36 cellular contexts compared by ENCODE assay signal in genomic region chr7:116483271-116483942, GRCh38. TPM values are rescaled to one million over a fixed set of nuclear protein-coding genes. Genes with fewer than 3 reads are reported as not detected.
"Had no signal": no experiment of that assay in that cellular context is flagged by ENCODE, and none has a peak within 500 bp of the region (broad histone marks: within the 10 kb centered on the region; RNA-seq: fewer than 3 reads in every experiment).

No MANE protein-coding gene starts in this region.

- H3K4me3 Mint-ChIP-seq: activated CD4-positive, alpha-beta T cell treated with anti-CD3 and anti-CD28 coated beads, Interleukin-2, amount 10 ng/mL, durations not matched to agents 24 days and 14 days; activated CD8-positive, alpha-beta T cell treated with anti-CD3 and anti-CD28 coated beads for 36 hours; activated naive CD4-positive, alpha-beta T cell treated with anti-CD3 and anti-CD28 coated beads for 36 hours; activated T-cell treated with anti-CD3 and anti-CD28 coated beads, Interleukin-2, amount 50 U/mL, for 4 hours; activated T-helper 1 cell treated with anti-CD3 and anti-CD28 coated beads, Interleukin-12 subunit alpha, Interleukin-12 subunit beta, Interleukin-2, Interleukin-4 antibody, amounts not matched to agents 30 ng/mL and 10 ng/mL and 1 ng/mL, durations not matched to agents 14 hours and 24 hours and 36 hours; brain had no signal

- H3K36me3 Mint-ChIP-seq: activated naive CD4-positive, alpha-beta T cell treated with anti-CD3 and anti-CD28 coated beads, Interleukin-2, amount 50 U/mL, for 72 hours; brain had no signal

- DNase-seq: activated CD4-positive, alpha-beta T cell treated with anti-CD3 and anti-CD28 coated beads, Interleukin-2, amount 10 ng/mL, durations not matched to agents 24 days and 14 days; activated CD4-positive, alpha-beta T cell treated with anti-CD3 and anti-CD28 coated beads, Interleukin-2, amount 50 U/mL, for 4 hours; activated CD8-positive, alpha-beta T cell treated with anti-CD3 and anti-CD28 coated beads for 36 hours; activated gamma-delta T cell treated with Interleukin-2 at 50 U/mL for 16 hours; activated naive CD4-positive, alpha-beta T cell treated with anti-CD3 and anti-CD28 coated beads for 36 hours; activated T-cell treated with anti-CD3 and anti-CD28 coated beads for 4 hours; activated T-cell treated with anti-CD3 and anti-CD28 coated beads, Interleukin-2, amount 50 U/mL, for 4 hours; adrenal gland; caudate nucleus; cerebellar nuclear complex; MM.1S; MV-4-11; NCI-H1092 treated with DMSO at 0.1 percent for 48 hours; NCI-H1417 treated with DMSO at 0.1 percent for 48 hours; NCI-H187 treated with DMSO at 0.1 percent for 48 hours; NCI-H2081; NCI-H226; NCI-H446 treated with DMSO at 0.1 percent for 48 hours; NCI-H524; NCI-H69; NCI-H82; Peyer's patch; RPMI8226; SHP77 treated with DMSO at 0.1 percent for 48 hours; SW 1271; T-helper 1 cell; T-helper 2 cell; T1000; WERI-Rb-1 had no signal

- H3K4me3 ChIP-seq: adrenal gland, Peyer's patch, SJSA1 had no signal

- FAIRE-seq: astrocyte, bronchial epithelial cell, colon had no signal

- H3K36me3 ChIP-seq: adrenal gland, Peyer's patch, SJSA1, WERI-Rb-1 had no signal

- H3K27ac ChIP-seq: adrenal gland, Peyer's patch, SJSA1, WERI-Rb-1 had no signal

- H3K9me3 ChIP-seq: adrenal gland, Peyer's patch, SJSA1 had no signal

- H3K27me3 ChIP-seq: adrenal gland, Peyer's patch, SJSA1 had no signal

- H3K4me1 Mint-ChIP-seq: activated CD4-positive, alpha-beta T cell treated with anti-CD3 and anti-CD28 coated beads, Interleukin-2, amount 10 ng/mL, durations not matched to agents 24 days and 14 days; brain had no signal

- H3K4me1 ChIP-seq: adrenal gland, Peyer's patch, SJSA1 had no signal

- H3K27ac Mint-ChIP-seq: activated CD4-positive, alpha-beta T cell treated with anti-CD3 and anti-CD28 coated beads, Interleukin-2, amount 10 ng/mL, durations not matched to agents 24 days and 14 days; activated CD8-positive, alpha-beta T cell treated with anti-CD3 and anti-CD28 coated beads for 36 hours; activated naive CD4-positive, alpha-beta T cell treated with anti-CD3 and anti-CD28 coated beads for 36 hours; activated naive CD4-positive, alpha-beta T cell treated with anti-CD3 and anti-CD28 coated beads, Interleukin-2, amount 50 U/mL, for 72 hours; activated T-helper 1 cell treated with anti-CD3 and anti-CD28 coated beads, Interleukin-12 subunit alpha, Interleukin-12 subunit beta, Interleukin-2, Interleukin-4 antibody, amounts not matched to agents 30 ng/mL and 10 ng/mL and 1 ng/mL, durations not matched to agents 14 hours and 24 hours and 36 hours; brain had no signal

- H3K9me3 Mint-ChIP-seq: activated CD4-positive, alpha-beta T cell treated with anti-CD3 and anti-CD28 coated beads, Interleukin-2, amount 10 ng/mL, durations not matched to agents 24 days and 14 days; activated CD8-positive, alpha-beta T cell treated with anti-CD3 and anti-CD28 coated beads for 36 hours; activated naive CD4-positive, alpha-beta T cell treated with anti-CD3 and anti-CD28 coated beads for 36 hours; activated naive CD4-positive, alpha-beta T cell treated with anti-CD3 and anti-CD28 coated beads, Interleukin-2, amount 50 U/mL, for 72 hours; activated T-cell treated with anti-CD3 and anti-CD28 coated beads, Interleukin-2, amount 50 U/mL, for 4 hours; activated T-helper 1 cell treated with anti-CD3 and anti-CD28 coated beads, Interleukin-12 subunit alpha, Interleukin-12 subunit beta, Interleukin-2, Interleukin-4 antibody, amounts not matched to agents 30 ng/mL and 10 ng/mL and 1 ng/mL, durations not matched to agents 14 hours and 24 hours and 36 hours; brain had no signal

- ATAC-seq: activated CD8-positive, alpha-beta T cell treated with anti-CD3 and anti-CD28 coated beads for 36 hours; activated naive CD4-positive, alpha-beta T cell treated with anti-CD3 and anti-CD28 coated beads, Interleukin-2, amount 50 U/mL, for 72 hours; activated T-cell treated with anti-CD3 and anti-CD28 coated beads, Interleukin-2, amount 50 U/mL, for 4 hours had no signal

RNA-seq across cellular contexts. Expression of gene CAV2, which starts 16.1 kb away (rescaled TPM):
- total RNA-seq: activated CD4-positive, alpha-beta T cell treated with anti-CD3 and anti-CD28 coated beads, Interleukin-2, amount 10 ng/mL, durations not matched to agents 24 days and 14 days; activated CD8-positive, alpha-beta T cell treated with anti-CD3 and anti-CD28 coated beads for 36 hours; activated naive CD4-positive, alpha-beta T cell treated with anti-CD3 and anti-CD28 coated beads for 36 hours; activated T-helper 1 cell treated with anti-CD3 and anti-CD28 coated beads, Interleukin-12 subunit alpha, Interleukin-12 subunit beta, Interleukin-2, Interleukin-4 antibody, amounts not matched to agents 30 ng/mL and 10 ng/mL and 1 ng/mL, durations not matched to agents 14 hours and 24 hours and 36 hours had no signal

RNA-seq across cellular contexts. Expression of gene CAV1, which starts 41.4 kb away (rescaled TPM):
- total RNA-seq: activated naive CD4-positive, alpha-beta T cell treated with anti-CD3 and anti-CD28 coated beads, Interleukin-2, amount 50 U/mL, for 72 hours had no signal
